Comparison of ENCODE assay signal across 10 cellular contexts in genomic region chr17:77783991-77784820, GRCh38.
DNase-seq lines count a peak whose midpoint lies in the region; ATAC-seq and TF ChIP-seq lines count a peak whose summit lies in the region.
"Had no signal": no experiment of that assay in that cellular context is flagged by ENCODE, and none has a peak within 500 bp of the region (broad histone marks: within the 10 kb centered on the region; RNA-seq: fewer than 3 reads in every experiment).

No MANE protein-coding gene starts in this region.

- no peaks in the 10 kb centered on the region for H3K36me3 Mint-ChIP-seq in activated B cell treated with CpG ODN at 0.5 μM for 24 hours (ENCODE audit: low read depth)
- H3K36me3 Mint-ChIP-seq in activated T-helper 2 cell treated with anti-CD3 and anti-CD28 coated beads, Interferon-gamma antibody, Interleukin-2, Interleukin-4, amounts not matched to agents 10 μg/mL and 5 μg/mL and 100 μg/mL, durations not matched to agents 14 hours and 24 hours and 36 hours (ENCODE audit: low read depth), result no peaks in the 10 kb centered on the region

- no peak overlapping the region for H3K4me3 Mint-ChIP-seq in activated B cell treated with CpG ODN at 0.5 μM for 24 hours
- H3K4me3 Mint-ChIP-seq in activated T-helper 2 cell treated with anti-CD3 and anti-CD28 coated beads, Interferon-gamma antibody, Interleukin-2, Interleukin-4, amounts not matched to agents 10 μg/mL and 5 μg/mL and 100 μg/mL, durations not matched to agents 14 hours and 24 hours and 36 hours (ENCODE audit: low read depth), result peak overlapping the region; percentile 53

- no peaks in the 10 kb centered on the region for H3K9me3 Mint-ChIP-seq in activated B cell treated with CpG ODN at 0.5 μM for 24 hours
- no peaks in the 10 kb centered on the region for H3K9me3 Mint-ChIP-seq in activated T-helper 2 cell treated with anti-CD3 and anti-CD28 coated beads, Interferon-gamma antibody, Interleukin-2, Interleukin-4, amounts not matched to agents 10 μg/mL and 5 μg/mL and 100 μg/mL, durations not matched to agents 14 hours and 24 hours and 36 hours

- H3K27me3 Mint-ChIP-seq in activated B cell treated with CpG ODN at 0.5 μM for 24 hours, result peaks cover 34% of the 10 kb centered on the region
- H3K27me3 Mint-ChIP-seq in activated T-helper 2 cell treated with anti-CD3 and anti-CD28 coated beads, Interferon-gamma antibody, Interleukin-2, Interleukin-4, amounts not matched to agents 10 μg/mL and 5 μg/mL and 100 μg/mL, durations not matched to agents 14 hours and 24 hours and 36 hours (ENCODE audit: low read depth), result peaks cover 5% of the 10 kb centered on the region

- POLR2A ChIA-PET in activated B cell treated with CpG ODN at 0.5 μM for 24 hours (lab: Charles Lee), result interaction anchor here (0.6 kb wide), 1 partner anchor 94 kb away, joined by 3 read pairs; no protein-coding TSS in a partner anchor

- H3K4me1 Mint-ChIP-seq in activated B cell treated with CpG ODN at 0.5 μM for 24 hours, result peaks cover 4% of the 10 kb centered on the region
- peaks cover 21% of the 10 kb centered on the region for H3K4me1 Mint-ChIP-seq in activated T-helper 2 cell treated with anti-CD3 and anti-CD28 coated beads, Interferon-gamma antibody, Interleukin-2, Interleukin-4, amounts not matched to agents 10 μg/mL and 5 μg/mL and 100 μg/mL, durations not matched to agents 14 hours and 24 hours and 36 hours (ENCODE audit: low read depth)

- TF ChIP-seq CTCF in activated B cell treated with CpG ODN at 0.5 μM for 24 hours (IDR thresholded peaks at IDR 0.05), result no peak

- no peak for DNase-seq in activated B cell treated with CpG ODN at 0.5 μM for 24 hours
- peak; percentile 40 for DNase-seq in activated T-helper 2 cell treated with anti-CD3 and anti-CD28 coated beads, Interferon-gamma antibody, Interleukin-2, Interleukin-4, amounts not matched to agents 10 μg/mL and 5 μg/mL and 100 μg/mL, durations not matched to agents 14 hours and 24 hours and 36 hours (ENCODE audit: low spot score)
- peak; percentile 61 for DNase-seq in stimulated activated CD4-positive, alpha-beta T cell treated with anti-CD3 and anti-CD28 coated beads, Interleukin-15, amount 100 ng/mL, for 24 hours
- DNase-seq in H4 (ENCODE audit: low spot score), result no peak
- DNase-seq in SK-N-DZ (ENCODE audit: low spot score), result no peak
- no peak for DNase-seq in head of caudate nucleus
- DNase-seq: colonic mucosa, NCI-H2081 treated with DMSO at 0.1 percent for 48 hours, uterus had no signal

- CTCF ChIA-PET in activated B cell treated with CpG ODN at 0.5 μM for 24 hours (lab: Charles Lee), result interaction anchor here (1.3 kb wide), 1 partner anchor 174 kb away, joined by 3 read pairs; the partner anchor contains the start of gene TNRC6C

- ATAC-seq in activated B cell treated with CpG ODN at 0.5 μM for 24 hours (ENCODE audit: low read depth) (peak; percentile 73), GM19397 (IDR thresholded peaks at IDR 0.05; ENCODE audit: unreplicated experiment) (no peak)

- no peak overlapping the region for H3K27ac Mint-ChIP-seq in activated B cell treated with CpG ODN at 0.5 μM for 24 hours
- H3K27ac Mint-ChIP-seq in activated T-helper 2 cell treated with anti-CD3 and anti-CD28 coated beads, Interferon-gamma antibody, Interleukin-2, Interleukin-4, amounts not matched to agents 10 μg/mL and 5 μg/mL and 100 μg/mL, durations not matched to agents 14 hours and 24 hours and 36 hours, result peak overlapping the region; percentile 76

- intact Hi-C loops in activated B cell treated with CpG ODN at 0.5 μM for 24 hours (cut with micrococcal nuclease), result no loop called here
- intact Hi-C loops in activated T-helper 2 cell treated with anti-CD3 and anti-CD28 coated beads, Interferon-gamma antibody, Interleukin-2, Interleukin-4, amounts not matched to agents 10 μg/mL and 5 μg/mL and 100 μg/mL, durations not matched to agents 14 hours and 24 hours and 36 hours (cut with micrococcal nuclease), result loop anchor here (10.0 kb wide), 1 partner anchor 101 kb away; no protein-coding TSS in a partner anchor
- intact Hi-C loops in head of caudate nucleus (cut with DNase I), result no loop called here

Comparison
In these comparisons a context has a peak if more than half of its experiments do, and no peak if none do; other contexts are left out.
1. DNase-seq: peak in activated T-helper 2 cell treated with anti-CD3 and anti-CD28 coated beads, Interferon-gamma antibody, Interleukin-2, Interleukin-4, amounts not matched to agents 10 μg/mL and 5 μg/mL and 100 μg/mL, durations not matched to agents 14 hours and 24 hours and 36 hours (single experiment) and stimulated activated CD4-positive, alpha-beta T cell treated with anti-CD3 and anti-CD28 coated beads, Interleukin-15, amount 100 ng/mL, for 24 hours (single experiment); none in activated B cell treated with CpG ODN at 0.5 μM for 24 hours (single experiment), H4 (single experiment), SK-N-DZ (single experiment) and head of caudate nucleus (0 of 42).